9 cellular contexts compared by ENCODE assay signal in the genomic region with DNA sequence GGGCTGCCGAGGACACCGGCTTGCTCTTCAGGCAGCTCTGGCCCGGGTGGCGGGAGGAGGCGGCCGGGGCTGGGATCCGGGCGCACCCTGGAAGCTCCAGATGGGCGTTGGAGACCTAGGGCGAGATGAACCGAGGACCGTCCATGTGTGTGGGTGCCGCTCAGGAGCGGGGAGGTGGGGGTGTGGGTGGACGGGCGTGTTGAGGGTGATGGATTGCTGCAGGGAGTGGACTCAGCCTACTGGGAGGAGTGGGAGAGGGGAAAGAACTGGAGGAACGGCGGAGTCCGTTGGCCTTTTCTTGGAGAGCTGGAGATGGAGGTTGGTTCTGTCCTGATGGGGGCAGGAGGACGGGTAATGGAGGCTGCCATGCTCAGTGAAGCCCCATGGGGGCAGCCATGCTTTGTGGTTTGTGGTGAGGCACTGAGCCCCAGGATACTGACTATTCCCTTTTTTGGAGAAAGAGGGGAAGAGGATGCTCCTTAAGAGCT. TPM values are rescaled to one million over a fixed set of nuclear protein-coding genes. Genes with fewer than 3 reads are reported as not detected.
DNase-seq lines count a peak whose midpoint lies in the region; ATAC-seq and TF ChIP-seq lines count a peak whose summit lies in the region.
"Had no signal": no experiment of that assay in that cellular context is flagged by ENCODE, and none has a peak within 500 bp of the region (broad histone marks: within the 10 kb centered on the region; RNA-seq: fewer than 3 reads in every experiment).

No MANE protein-coding gene starts in this region.

- no peaks in the 10 kb centered on the region for H3K79me2 ChIP-seq in DND-41 (ENCODE audit: insufficient read depth, low read length)

- no peaks in the 10 kb centered on the region for H3K36me3 ChIP-seq in DND-41 (ENCODE audit: insufficient read depth, low read length)
- no peaks in the 10 kb centered on the region for H3K36me3 ChIP-seq in body of pancreas (replicated peaks in 1 of 2; ENCODE audit: insufficient read depth in 1 of 2, low read depth in 2 of 2)
- H3K36me3 ChIP-seq in liver (ENCODE audit: control insufficient read depth in 4 of 4, insufficient read depth in 3 of 4, low read depth in 1 of 4, low read length in 3 of 4): no peaks in the 10 kb centered on the region

- TF ChIP-seq POLR2A in body of pancreas (IDR thresholded peaks at IDR 0.05): no peak

- peaks cover 10% of the 10 kb centered on the region; the same call in 1 of the 2 replicates for H4K20me1 ChIP-seq in DND-41 (ENCODE audit: insufficient read depth, low read length)

- no peak overlapping the region for H3K4me3 ChIP-seq in DND-41 (ENCODE audit: low read depth in 1 of 2, low read length in 2 of 2)
- H3K4me3 ChIP-seq in body of pancreas: no peak overlapping the region
- H3K4me3 ChIP-seq in liver (ENCODE audit: low read depth in 1 of 3, low read length in 3 of 3): no peak overlapping the region

- H2AFZ ChIP-seq in DND-41 (ENCODE audit: low read depth, low read length): no peak overlapping the region

- DNase-seq in 8988T: peak; percentile 64
- DNase-seq in DND-41: peak; percentile 55
- DNase-seq in NCI-H226: peak; percentile 38
- DNase-seq in body of pancreas: peak in 3 of 4 donors; percentile 8 to 20 (median 16)
- DNase-seq in NK-92 (lab: John Stamatoyannopoulos, UW; ENCODE audit: unreplicated experiment): no peak

- H3K9ac ChIP-seq in DND-41 (ENCODE audit: low read depth, low read length): no peak overlapping the region
- no peak overlapping the region for H3K9ac ChIP-seq in liver (ENCODE audit: low read depth in 1 of 2, low read length in 2 of 2)

- H3K27me3 ChIP-seq in DND-41 (ENCODE audit: insufficient read depth, low read length, poor library complexity) (no peaks in the 10 kb centered on the region), body of pancreas (peaks cover 0 to 5% of the 10 kb centered on the region in 2 donors), liver (ENCODE audit: control insufficient read depth in 4 of 4, insufficient read depth in 4 of 4, low read length in 3 of 4) (peaks cover 0 to 2% (median 0%) of the 10 kb centered on the region in 4 donors)

- H3K4me1 ChIP-seq in DND-41 (ENCODE audit: insufficient read depth, low read length): no peaks in the 10 kb centered on the region
- H3K4me1 ChIP-seq in body of pancreas: peaks cover 14% of the 10 kb centered on the region
- peaks cover 2 to 17% (median 7%) of the 10 kb centered on the region in 4 donors for H3K4me1 ChIP-seq in liver (ENCODE audit: control insufficient read depth in 4 of 4, insufficient read depth in 4 of 4, low read length in 3 of 4)

- peak; percentile 66 for ATAC-seq in DND-41 (ENCODE audit: insufficient read depth, low read depth)
- no peak for ATAC-seq in body of pancreas
- no peak for ATAC-seq in GM21515 (IDR thresholded peaks at IDR 0.05; ENCODE audit: unreplicated experiment)
- ATAC-seq in HG02938 (IDR thresholded peaks at IDR 0.05; ENCODE audit: unreplicated experiment): no peak

- intact Hi-C loops in body of pancreas (cut with DNase I): loop anchor here (10.0 kb wide), 2 partner anchors 182 to 312 kb away; partner anchors contain the start of gene PAX2

- no peak overlapping the region for H3K4me2 ChIP-seq in DND-41 (ENCODE audit: insufficient read depth, low read length)

- peak in 1 of 2 donors; percentile 30 for TF ChIP-seq RAD21 in liver (IDR thresholded peaks at IDR 0.05)

- TF ChIP-seq CTCF in DND-41 (IDR thresholded peaks at IDR 0.05; ENCODE audit: borderline replicate concordance, extremely low read depth, low read length, poor library complexity, severe bottlenecking) (peak; percentile 67), body of pancreas (IDR thresholded peaks at IDR 0.05) (peak in 4 of 7 experiments; percentile 18 to 38 (median 30)), liver (IDR thresholded peaks at IDR 0.05; ENCODE audit: low read depth, low read length, missing input control) (peak; percentile 13)

- H3K9me3 ChIP-seq in DND-41 (ENCODE audit: insufficient read depth, low read length, severe bottlenecking) (no peaks in the 10 kb centered on the region), body of pancreas (no peaks in the 10 kb centered on the region), liver (ENCODE audit: control insufficient read depth in 4 of 4, low read length in 3 of 4) (no peaks in the 10 kb centered on the region)

- no peak overlapping the region for H3K27ac ChIP-seq in DND-41 (ENCODE audit: low read length)
- H3K27ac ChIP-seq in body of pancreas: no peak overlapping the region
- no peak overlapping the region for H3K27ac ChIP-seq in liver (ENCODE audit: low read depth in 1 of 2, low read length in 2 of 2)
- H3K27ac ChIP-seq: epithelial cell of prostate had no signal

- WGBS in body of pancreas, 2 donors: 22 to 30% methylated on average over 10 to 20 of the region's 20 CpGs
- WGBS in liver: 17% methylated on average over 20 of the region's 20 CpGs

TF ChIP-seq in liver, 16 proteins besides CTCF, POLR2A, EP300 and RAD21:
- TF ChIP-seq TAF1 (conservative IDR thresholded peaks at IDR 0.05): no peak

RNA-seq across cellular contexts. Expression of gene HIF1AN, which starts 27.1 kb away (rescaled TPM):
- total RNA-seq in body of pancreas: 1 to 10 TPM; 7.3 to 9.9 TPM
- total RNA-seq in liver: 10 to 100 TPM; 10.1 to 10.7 TPM
- 1 to 10 TPM; 4.6 to 4.8 TPM for polyA plus RNA-seq in liver

RNA-seq across cellular contexts. Expression of gene NDUFB8, which starts 33.2 kb away (rescaled TPM):
- total RNA-seq in body of pancreas (10 to 100 TPM; 77.8 to 84.1 TPM), liver (100 to 1,000 TPM in 1 of 2 donors, 10 to 100 TPM in 1; 72.4 to 142 TPM)
- polyA plus RNA-seq in liver: 100 to 1,000 TPM; 256 to 297 TPM

RNA-seq across cellular contexts. Expression of gene SEC31B, which starts 43.2 kb away (rescaled TPM):
- total RNA-seq in body of pancreas: 1 to 10 TPM; 4.3 to 6.5 TPM
- 1 to 10 TPM; 1.3 to 5.9 TPM for total RNA-seq in liver
- 1 to 10 TPM; 1.7 to 6.6 TPM for polyA plus RNA-seq in liver

Comparison
In these comparisons a context has a peak if more than half of its experiments do, and no peak if none do; other contexts are left out.
1. CTCF ChIP-seq: peak in every context shown above with its lines; median percentile 67 in DND-41; 30 in body of pancreas; 13 in liver.